In the genomic region with DNA sequence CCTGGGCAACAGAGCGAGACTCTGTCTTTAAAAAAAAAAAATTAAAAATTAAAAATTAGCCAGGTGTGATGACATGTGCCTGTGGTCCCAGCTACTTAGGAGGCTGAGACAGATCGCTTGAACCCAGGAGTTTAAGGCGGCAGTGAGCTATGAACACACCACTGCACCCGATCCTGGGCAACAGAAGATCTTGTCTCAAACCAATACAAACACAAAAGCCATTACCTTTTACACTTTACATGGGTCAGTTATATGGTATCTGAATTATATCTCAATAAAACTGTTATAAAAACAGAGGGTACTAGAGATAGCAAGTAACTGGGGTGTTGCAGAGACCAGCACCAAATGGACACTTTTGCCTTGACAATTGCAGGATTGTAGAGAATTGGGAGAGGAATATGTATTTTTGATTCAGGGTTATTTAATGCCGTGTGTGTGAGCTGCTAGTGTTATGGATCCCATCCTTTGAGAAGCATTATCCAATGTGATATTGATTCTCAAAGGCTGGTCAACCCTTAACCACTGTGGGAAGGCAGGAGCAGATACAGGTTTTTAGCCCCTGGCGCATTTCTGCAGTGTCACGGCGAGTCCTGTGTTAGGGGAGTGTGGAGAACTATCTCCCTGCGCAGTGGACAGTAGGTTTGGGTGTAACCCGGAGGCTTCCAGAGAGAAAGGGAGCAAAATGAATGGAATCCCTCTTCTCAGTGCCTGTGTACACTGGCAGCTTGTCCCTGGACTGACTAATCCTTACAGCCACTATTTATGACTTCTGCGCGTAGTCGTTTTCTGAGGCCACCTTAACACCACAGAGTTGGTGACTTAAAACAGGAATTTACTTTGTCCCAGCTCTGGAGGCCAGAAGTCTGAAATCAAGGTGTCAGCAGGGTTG, we compare ENCODE assay signal across 1 cellular context.
TF ChIP-seq lines count a peak whose summit lies in the region.

No MANE protein-coding gene starts in this region.

TF ChIP-seq in HepG2, 621 proteins besides CTCF, POLR2A, EP300 and RAD21:
- TF ChIP-seq NFIB (CRISPR knock-in tag; IDR thresholded peaks at IDR 0.05; ENCODE audit: borderline replicate concordance) (no peak), AGO1 (IDR thresholded peaks at IDR 0.05; ENCODE audit: low read depth, low read length, poor library complexity, severe bottlenecking) (no peak), TBP (CRISPR knock-in tag; IDR thresholded peaks at IDR 0.05) (no peak), ZNF543 (CRISPR knock-in tag; IDR thresholded peaks at IDR 0.05) (no peak), NR1H2 (CRISPR knock-in tag; IDR thresholded peaks at IDR 0.05; ENCODE audit: borderline replicate concordance, low read depth) (no peak), ELF3 (CRISPR knock-in tag; IDR thresholded peaks at IDR 0.05) (no peak), ZNF577 (CRISPR knock-in tag; IDR thresholded peaks at IDR 0.05; ENCODE audit: borderline replicate concordance, low read depth) (no peak), ISL2 (CRISPR knock-in tag; IDR thresholded peaks at IDR 0.05) (no peak), TBX2 (CRISPR knock-in tag; IDR thresholded peaks at IDR 0.05; ENCODE audit: borderline replicate concordance) (no peak), ZNF775 (CRISPR knock-in tag; IDR thresholded peaks at IDR 0.05; ENCODE audit: borderline replicate concordance) (no peak), BRCA1 (CRISPR knock-in tag; IDR thresholded peaks at IDR 0.05) (no peak), SMC3 (IDR thresholded peaks at IDR 0.05; ENCODE audit: low read length) (no peak), HMG20B (CRISPR knock-in tag; conservative IDR thresholded peaks at IDR 0.05) (no peak), TP53 (CRISPR knock-in tag; conservative IDR thresholded peaks at IDR 0.05) (no peak), CCDC6 (CRISPR knock-in tag; IDR thresholded peaks at IDR 0.05) (no peak), ZBTB8A (CRISPR knock-in tag; IDR thresholded peaks at IDR 0.05; ENCODE audit: borderline replicate concordance, low read depth) (no peak), TRIM24 (CRISPR knock-in tag; IDR thresholded peaks at IDR 0.05) (no peak), RFX3 (CRISPR knock-in tag; IDR thresholded peaks at IDR 0.05) (no peak)
- TF ChIP-seq, protein P1, sequence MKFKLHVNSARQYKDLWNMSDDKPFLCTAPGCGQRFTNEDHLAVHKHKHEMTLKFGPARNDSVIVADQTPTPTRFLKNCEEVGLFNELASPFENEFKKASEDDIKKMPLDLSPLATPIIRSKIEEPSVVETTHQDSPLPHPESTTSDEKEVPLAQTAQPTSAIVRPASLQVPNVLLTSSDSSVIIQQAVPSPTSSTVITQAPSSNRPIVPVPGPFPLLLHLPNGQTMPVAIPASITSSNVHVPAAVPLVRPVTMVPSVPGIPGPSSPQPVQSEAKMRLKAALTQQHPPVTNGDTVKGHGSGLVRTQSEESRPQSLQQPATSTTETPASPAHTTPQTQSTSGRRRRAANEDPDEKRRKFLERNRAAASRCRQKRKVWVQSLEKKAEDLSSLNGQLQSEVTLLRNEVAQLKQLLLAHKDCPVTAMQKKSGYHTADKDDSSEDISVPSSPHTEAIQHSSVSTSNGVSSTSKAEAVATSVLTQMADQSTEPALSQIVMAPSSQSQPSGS (CRISPR knock-in tag; IDR thresholded peaks at IDR 0.05) = no peak
- TF ChIP-seq, protein P2, sequence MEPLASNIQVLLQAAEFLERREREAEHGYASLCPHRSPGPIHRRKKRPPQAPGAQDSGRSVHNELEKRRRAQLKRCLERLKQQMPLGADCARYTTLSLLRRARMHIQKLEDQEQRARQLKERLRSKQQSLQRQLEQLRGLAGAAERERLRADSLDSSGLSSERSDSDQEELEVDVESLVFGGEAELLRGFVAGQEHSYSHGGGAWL (CRISPR knock-in tag; IDR thresholded peaks at IDR 0.05) = no peak
